In the genomic region with DNA sequence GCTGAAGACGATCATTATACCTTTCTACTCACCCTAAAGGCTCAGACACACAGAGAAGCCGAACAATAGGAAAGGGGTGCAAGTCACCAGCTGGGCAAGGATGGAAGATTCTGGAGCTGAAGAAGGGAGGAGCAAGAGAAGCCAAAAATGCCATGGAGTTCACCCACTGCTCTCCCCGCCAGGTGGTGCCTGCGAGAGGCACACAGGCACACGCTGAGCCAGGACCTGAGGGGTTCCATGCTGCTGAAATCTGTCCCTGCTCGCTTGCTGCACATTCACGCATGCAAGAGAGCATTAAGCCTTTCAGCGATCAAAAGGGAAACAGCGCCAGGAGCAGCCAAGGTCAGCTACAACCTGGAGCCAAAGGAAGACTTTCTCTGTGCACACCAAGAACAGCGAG, we compare ENCODE assay signal across 19 cellular contexts.
DNase-seq lines count a peak whose midpoint lies in the region; ATAC-seq and TF ChIP-seq lines count a peak whose summit lies in the region.
"Had no signal": no experiment of that assay in that cellular context is flagged by ENCODE, and none has a peak within 500 bp of the region (broad histone marks: within the 10 kb centered on the region; RNA-seq: fewer than 3 reads in every experiment).

No MANE protein-coding gene starts in this region.

- H3K9me3 Mint-ChIP-seq in GM23338 = no peaks in the 10 kb centered on the region
- no peaks in the 10 kb centered on the region for H3K9me3 Mint-ChIP-seq in activated T-cell treated with anti-CD3 and anti-CD28 coated beads, Interleukin-2, amount 50 U/mL, for 72 hours

- no peak overlapping the region for H3K4me3 Mint-ChIP-seq in GM23338
- H3K4me3 Mint-ChIP-seq in activated T-cell treated with anti-CD3 and anti-CD28 coated beads, Interleukin-2, amount 50 U/mL, for 72 hours = no peak overlapping the region

- DNase-seq in BE2C (no peak), GM23338 (ENCODE audit: low spot score) (peak; percentile 36), kidney epithelial cell (ENCODE audit: low read depth) (no peak), HAP-1 (ENCODE audit: low spot score in 2 of 2) (no peak), NCI-H1436 treated with DMSO at 0.1 percent for 48 hours (lab: John Stamatoyannopoulos, UW) (no peak)
- DNase-seq in activated T-cell treated with anti-CD3 and anti-CD28 coated beads, Interleukin-2, amount 50 U/mL, for 72 hours = no peak
- DNase-seq: DND-41, MG63, NCI-H1048, NCI-H1417 treated with DMSO at 0.1 percent for 48 hours, NCI-H2029, NCI-H2171 treated with DMSO at 0.1 percent for 48 hours, NCI-H526, Right ventricle myocardium superior had no signal

- ATAC-seq in GM23338 (peak; percentile 71), HG03565 (IDR thresholded peaks at IDR 0.05; ENCODE audit: unreplicated experiment) (no peak)
- ATAC-seq in activated T-cell treated with anti-CD3 and anti-CD28 coated beads, Interleukin-2, amount 50 U/mL, for 72 hours (replicated peaks in 1 of 2) = no peak
- ATAC-seq: HepG2, K562 had no signal

- peaks cover 1% of the 10 kb centered on the region for H3K27me3 Mint-ChIP-seq in GM23338 (ENCODE audit: insufficient read depth, low read depth, poor library complexity)
- H3K27me3 Mint-ChIP-seq in activated T-cell treated with anti-CD3 and anti-CD28 coated beads, Interleukin-2, amount 50 U/mL, for 72 hours (ENCODE audit: low read depth) = peaks cover 10% of the 10 kb centered on the region

- no peaks in the 10 kb centered on the region for H3K79me2 ChIP-seq in GM23338 (replicated peaks; ENCODE audit: insufficient read depth)

- H3K9me3 ChIP-seq in BE2C = no peaks in the 10 kb centered on the region
- H3K9me3 ChIP-seq in HAP-1 = no peaks in the 10 kb centered on the region
- H3K9me3 ChIP-seq: MG63 had no signal

- no peak overlapping the region for H3K4me3 ChIP-seq in BE2C (ENCODE audit: low read depth, low read length)
- H3K4me3 ChIP-seq in GM23338 = no peak overlapping the region
- no peak overlapping the region for H3K4me3 ChIP-seq in kidney epithelial cell (ENCODE audit: low read depth, low read length)
- no peak overlapping the region for H3K4me3 ChIP-seq in HAP-1
- H3K4me3 ChIP-seq: K562, MG63 had no signal

- peaks cover 2% of the 10 kb centered on the region; the same call in 1 of the 3 replicates for H3K4me1 Mint-ChIP-seq in GM23338
- H3K4me1 Mint-ChIP-seq in activated T-cell treated with anti-CD3 and anti-CD28 coated beads, Interleukin-2, amount 50 U/mL, for 72 hours (ENCODE audit: low read depth) = no peaks in the 10 kb centered on the region

- no peaks in the 10 kb centered on the region for H3F3A ChIP-seq in GM23338 (replicated peaks; ENCODE audit: low read depth)

- no peaks in the 10 kb centered on the region for H3K36me3 Mint-ChIP-seq in GM23338 (ENCODE audit: low read depth)
- no peaks in the 10 kb centered on the region for H3K36me3 Mint-ChIP-seq in activated T-cell treated with anti-CD3 and anti-CD28 coated beads, Interleukin-2, amount 50 U/mL, for 72 hours (ENCODE audit: insufficient read depth in 2 of 2)

- 0 out of 2 replicates have a peak overlapping the region, but pooled peaks have one; percentile 54 for H3K27ac Mint-ChIP-seq in GM23338
- no peak overlapping the region for H3K27ac Mint-ChIP-seq in activated T-cell treated with anti-CD3 and anti-CD28 coated beads, Interleukin-2, amount 50 U/mL, for 72 hours

- TF ChIP-seq CTCF in BE2C (IDR thresholded peaks at IDR 0.05; ENCODE audit: low read depth, low read length) (0 out of 2 replicates have a peak, but pooled peaks have one; percentile 13), GM23338 (conservative IDR thresholded peaks at IDR 0.05; ENCODE audit: low read depth in 2 of 2) (peak; percentile 36 to 64), VCaP (conservative IDR thresholded peaks at IDR 0.05) (0 out of 2 replicates have a peak, but pooled peaks have one; percentile 11), kidney epithelial cell (IDR thresholded peaks at IDR 0.05; ENCODE audit: insufficient read depth, low read length, poor library complexity, severe bottlenecking) (peak; percentile 7)

- H4K20me1 ChIP-seq in GM23338 (replicated peaks; ENCODE audit: insufficient read depth) = no peaks in the 10 kb centered on the region

- H3K9me2 ChIP-seq in GM23338 (ENCODE audit: insufficient read depth) = no peaks in the 10 kb centered on the region

- H3K4me1 ChIP-seq in BE2C (no peaks in the 10 kb centered on the region), GM23338 (ENCODE audit: insufficient read depth) (no peaks in the 10 kb centered on the region), HAP-1 (no peaks in the 10 kb centered on the region)

- no peaks in the 10 kb centered on the region for H3K36me3 ChIP-seq in BE2C
- no peaks in the 10 kb centered on the region for H3K36me3 ChIP-seq in GM23338 (ENCODE audit: insufficient read depth)
- H3K36me3 ChIP-seq in kidney epithelial cell (ENCODE audit: control insufficient read depth, insufficient read depth, low read length) = no peaks in the 10 kb centered on the region
- no peaks in the 10 kb centered on the region for H3K36me3 ChIP-seq in HAP-1 (replicated peaks)
- H3K36me3 ChIP-seq: MG63 had no signal

- H3K27ac ChIP-seq in GM23338 (ENCODE audit: low read depth) (no peak overlapping the region), VCaP (no peak overlapping the region)
- H3K27ac ChIP-seq: HL-60 had no signal

- H3K27me3 ChIP-seq in BE2C = peaks cover 18% of the 10 kb centered on the region
- no peaks in the 10 kb centered on the region for H3K27me3 ChIP-seq in GM23338 (ENCODE audit: insufficient read depth)
- H3K27me3 ChIP-seq in kidney epithelial cell (ENCODE audit: control insufficient read depth, insufficient read depth, low read length) = no peaks in the 10 kb centered on the region
- H3K27me3 ChIP-seq in HAP-1 (ENCODE audit: low read depth) = no peaks in the 10 kb centered on the region
- H3K27me3 ChIP-seq: MG63 had no signal

- no peak overlapping the region for H2AFZ ChIP-seq in GM23338

- H3K4me2 ChIP-seq in GM23338 = no peak overlapping the region

- in situ Hi-C loops in HAP-1 (cut with MboI; ENCODE audit: low sequenced_read_pairs) = no loop called here

TF ChIP-seq in GM23338, 12 proteins besides CTCF, POLR2A, EP300 and RAD21 (continues in another document):
- TF ChIP-seq, protein P1, sequence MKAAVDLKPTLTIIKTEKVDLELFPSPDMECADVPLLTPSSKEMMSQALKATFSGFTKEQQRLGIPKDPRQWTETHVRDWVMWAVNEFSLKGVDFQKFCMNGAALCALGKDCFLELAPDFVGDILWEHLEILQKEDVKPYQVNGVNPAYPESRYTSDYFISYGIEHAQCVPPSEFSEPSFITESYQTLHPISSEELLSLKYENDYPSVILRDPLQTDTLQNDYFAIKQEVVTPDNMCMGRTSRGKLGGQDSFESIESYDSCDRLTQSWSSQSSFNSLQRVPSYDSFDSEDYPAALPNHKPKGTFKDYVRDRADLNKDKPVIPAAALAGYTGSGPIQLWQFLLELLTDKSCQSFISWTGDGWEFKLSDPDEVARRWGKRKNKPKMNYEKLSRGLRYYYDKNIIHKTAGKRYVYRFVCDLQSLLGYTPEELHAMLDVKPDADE (IDR thresholded peaks at IDR 0.05) = no peak
- TF ChIP-seq ZNF331 (CRISPR knock-in tag; IDR thresholded peaks at IDR 0.05; ENCODE audit: low read depth) (no peak), ZNF114 (CRISPR knock-in tag; IDR thresholded peaks at IDR 0.05) (no peak), STAT1 (IDR thresholded peaks at IDR 0.05; ENCODE audit: unreplicated experiment) (no peak)
